8 cellular contexts compared by ENCODE assay signal in the genomic region with DNA sequence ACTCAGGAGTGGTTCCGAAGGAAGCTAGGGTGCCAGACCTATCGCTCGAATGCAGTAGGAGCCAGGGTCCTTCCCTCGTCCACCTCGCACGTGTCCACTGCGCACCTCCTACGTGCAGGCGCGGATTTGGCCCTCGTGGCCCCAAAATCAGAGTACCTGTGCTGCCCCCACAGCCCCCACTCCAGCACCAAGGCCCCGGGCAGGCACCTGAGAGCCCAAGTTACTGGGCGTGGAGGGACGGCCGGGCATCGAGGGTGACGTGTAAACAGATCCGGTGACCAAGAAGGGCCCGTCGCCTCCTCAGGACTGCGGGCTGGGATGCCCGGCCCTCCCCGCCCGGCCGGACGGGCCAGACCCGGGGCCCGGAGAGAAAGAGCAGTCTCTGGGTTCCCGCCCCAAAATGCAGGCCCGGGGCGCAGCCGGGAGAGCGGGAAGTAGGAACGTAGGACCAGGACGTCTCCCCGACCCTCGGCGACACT. TPM values are rescaled to one million over a fixed set of nuclear protein-coding genes. Genes with fewer than 3 reads are reported as not detected.
DNase-seq lines count a peak whose midpoint lies in the region; ATAC-seq and TF ChIP-seq lines count a peak whose summit lies in the region.

No MANE protein-coding gene starts in this region.

- H4K8ac ChIP-seq in neuronal stem cell (ENCODE audit: low read depth, low read length): peak overlapping the region; percentile 65

- peak overlapping the region; percentile 95 for H3K18ac ChIP-seq in neuronal stem cell (ENCODE audit: low read length)

- peak overlapping the region; percentile 89 for H3K14ac ChIP-seq in neuronal stem cell (ENCODE audit: low read length)

- H3K27ac ChIP-seq in SJCRH30 (no peak overlapping the region; the same call in 1 of the 2 replicates), esophagus muscularis mucosa (replicated peaks in 1 of 4) (peak overlapping the region; percentile 90 to 96 (median 94)), neuronal stem cell (replicated peaks; ENCODE audit: low read length) (no peak overlapping the region)

- H3K23ac ChIP-seq in neuronal stem cell (ENCODE audit: low read depth, low read length, poor library complexity): peak overlapping the region; percentile 98

- TF ChIP-seq POLR2A in esophagus muscularis mucosa (IDR thresholded peaks at IDR 0.05; ENCODE audit: low read depth): no peak

- H4K91ac ChIP-seq in neuronal stem cell (ENCODE audit: low read depth, low read length, poor library complexity): no peak overlapping the region

- H2BK5ac ChIP-seq in neuronal stem cell (ENCODE audit: low read length): peak overlapping the region; percentile 82

- POLR2A ChIA-PET in AG04449 (lab: Yijun Ruan, JAX): no interaction called here

- H3K4ac ChIP-seq in neuronal stem cell (ENCODE audit: low read length): no peak overlapping the region

- peak overlapping the region; percentile 97 for H2AFZ ChIP-seq in neuronal stem cell (ENCODE audit: low read length)

- H3K4me3 ChIP-seq in AG04449 (ENCODE audit: low read depth, low read length): peak overlapping the region; percentile 85
- peak overlapping the region; percentile 89 for H3K4me3 ChIP-seq in SJCRH30
- H3K4me3 ChIP-seq in esophagus muscularis mucosa: peak overlapping the region; percentile 80 to 100 (median 98)
- H3K4me3 ChIP-seq in neuronal stem cell (ENCODE audit: low read length in 2 of 2): peak overlapping the region; percentile 93 to 94

- no peak overlapping the region for H2BK12ac ChIP-seq in neuronal stem cell (ENCODE audit: low read length)

- peak overlapping the region; percentile 84 for H2AK5ac ChIP-seq in neuronal stem cell (ENCODE audit: low read depth, low read length)

- H3K79me1 ChIP-seq in neuronal stem cell (ENCODE audit: low read depth, low read length): peaks cover 12% of the 10 kb centered on the region

- TF ChIP-seq CTCF in AG04449 (IDR thresholded peaks at IDR 0.05; ENCODE audit: insufficient read depth, low read length, missing control alignments) (no peak), esophagus muscularis mucosa (IDR thresholded peaks at IDR 0.05) (no peak)

- peak overlapping the region; percentile 17 for H2BK15ac ChIP-seq in neuronal stem cell (ENCODE audit: low read length)

- H3K9me3 ChIP-seq in SJCRH30 (replicated peaks) (no peaks in the 10 kb centered on the region), esophagus muscularis mucosa (no peaks in the 10 kb centered on the region), neuronal stem cell (replicated peaks in 1 of 2; ENCODE audit: control insufficient read depth in 2 of 2, insufficient read depth in 1 of 2, low read depth in 1 of 2, low read length in 2 of 2) (no peaks in the 10 kb centered on the region)

- intact Hi-C loops in esophagus muscularis mucosa (cut with DNase I): loop anchor here (2.0 kb wide), 1 partner anchor 105 kb away; the partner anchor contains the start of gene UBTF

- H3K27me3 ChIP-seq in SJCRH30: no peaks in the 10 kb centered on the region
- no peaks in the 10 kb centered on the region for H3K27me3 ChIP-seq in esophagus muscularis mucosa
- H3K27me3 ChIP-seq in neuronal stem cell (ENCODE audit: control insufficient read depth in 3 of 3, insufficient read depth in 3 of 3, low read depth in 1 of 3, low read length in 3 of 3): peaks cover 0 to 12% (median 2%) of the 10 kb centered on the region in 3 experiments

- DNase-seq in AG04449 (ENCODE audit: low read depth, low spot score) (no peak), SJCRH30 (peak in 1 of 2 experiments; percentile 34), esophagus muscularis mucosa (ENCODE audit: extremely low spot score) (no peak), neuronal stem cell (ENCODE audit: low spot score) (no peak), T1000 (lab: John Stamatoyannopoulos, UW) (no peak)

- peak overlapping the region; percentile 97 for H3K9ac ChIP-seq in neuronal stem cell (ENCODE audit: low read depth, low read length, poor library complexity)

- WGBS in esophagus muscularis mucosa: no CpG with 5 or more reads among the region's 38 CpGs
- no CpG with 5 or more reads among the region's 38 CpGs for WGBS in neuronal stem cell (ENCODE audit: extremely low coverage in 2 of 2, insufficient read length in 2 of 2, insufficient replicate concordance in 1 of 2), 2 donors

- H2BK120ac ChIP-seq in neuronal stem cell (ENCODE audit: low read depth, low read length): no peak overlapping the region

- peak overlapping the region; percentile 96 for H3K4me2 ChIP-seq in neuronal stem cell (ENCODE audit: insufficient read depth, low read length, poor library complexity, severe bottlenecking)

- H3K4me1 ChIP-seq in SJCRH30 (no peaks in the 10 kb centered on the region), esophagus muscularis mucosa (peaks cover 27 to 42% (median 41%) of the 10 kb centered on the region in 4 donors), neuronal stem cell (ENCODE audit: control insufficient read depth in 2 of 2, insufficient read depth in 1 of 2, low read depth in 1 of 2, low read length in 2 of 2) (peaks cover 4 to 8% of the 10 kb centered on the region in 2 donors)

- TF ChIP-seq EP300 in esophagus muscularis mucosa (IDR thresholded peaks at IDR 0.05): no peak

- H3K36me3 ChIP-seq in SJCRH30 (peaks cover 17% of the 10 kb centered on the region; the same call in 1 of the 2 replicates), esophagus muscularis mucosa (peaks cover 24 to 39% (median 35%) of the 10 kb centered on the region in 4 donors), neuronal stem cell (replicated peaks in 1 of 2; ENCODE audit: control insufficient read depth in 2 of 2, insufficient read depth in 2 of 2, low read length in 2 of 2) (peaks cover 10 to 34% of the 10 kb centered on the region in 2 donors)

- ATAC-seq in GM21526 (IDR thresholded peaks at IDR 0.05; ENCODE audit: low FRiP score, unreplicated experiment): peak; percentile 7
- no peak for ATAC-seq in HG02678 (IDR thresholded peaks at IDR 0.05; ENCODE audit: unreplicated experiment)
- no peak for ATAC-seq in GM18520 (IDR thresholded peaks at IDR 0.05; ENCODE audit: unreplicated experiment)

- CTCF ChIA-PET in AG04449 (lab: Yijun Ruan, JAX): interaction anchor here (0.7 to 2.7 kb wide), 4 partner anchors 114 to 446 kb away, joined by 3 to 12 read pairs (median 4); no protein-coding TSS in a partner anchor

RNA-seq across cellular contexts. Expression of gene SLC25A39, which starts 0.5 kb away (rescaled TPM):
- total RNA-seq in SJCRH30 (2014; rRNA removed; shearing (Covaris generic)): 86.9 and 87.2 TPM in 2 replicates
- 10 to 100 TPM; 41.1 to 69.0 (median 56.8) TPM for total RNA-seq in esophagus muscularis mucosa
- 84.8 TPM for polyA plus RNA-seq in neuronal stem cell (2013, experiment 1 of 2)
- polyA plus RNA-seq in neuronal stem cell (2013, experiment 2 of 2): 84.0 TPM

RNA-seq across cellular contexts. Expression of gene RUNDC3A, which starts 15.7 kb away (rescaled TPM):
- total RNA-seq in SJCRH30 (2014; rRNA removed; shearing (Covaris generic)): 0.14 TPM in 1 of 2 replicates, not detected in the other
- 1 to 10 TPM in 3 of 4 donors, under 1 TPM in 1; 0.42 to 2.8 (median 1.7) TPM for total RNA-seq in esophagus muscularis mucosa
- 0.25 TPM for polyA plus RNA-seq in neuronal stem cell (2013, experiment 1 of 2)
- polyA plus RNA-seq in neuronal stem cell (2013, experiment 2 of 2): 0.19 TPM

RNA-seq across cellular contexts. Expression of gene GRN, which starts 21.0 kb away (rescaled TPM):
- total RNA-seq in SJCRH30 (2014; rRNA removed; shearing (Covaris generic)): 74.4 and 77.2 TPM in 2 replicates
- 100 to 1,000 TPM; 169 to 313 (median 260) TPM for total RNA-seq in esophagus muscularis mucosa
- 54.1 TPM for polyA plus RNA-seq in neuronal stem cell (2013, experiment 1 of 2)
- 53.7 TPM for polyA plus RNA-seq in neuronal stem cell (2013, experiment 2 of 2)

RNA-seq across cellular contexts. Expression of gene FAM171A2, which starts 39.5 kb away (rescaled TPM):
- total RNA-seq in SJCRH30 (2014; rRNA removed; shearing (Covaris generic)): 11.8 and 13.7 TPM in 2 replicates
- total RNA-seq in esophagus muscularis mucosa: 1 to 10 TPM in 2 of 4 donors, under 1 TPM in 2; 0.42 to 2.0 (median 1.2) TPM
- polyA plus RNA-seq in neuronal stem cell (2013, experiment 1 of 2): 34.5 TPM
- 33.1 TPM for polyA plus RNA-seq in neuronal stem cell (2013, experiment 2 of 2)

RNA-seq across cellular contexts. Expression of gene SLC4A1, which starts 56.2 kb away (rescaled TPM):
- 0.04 TPM in 1 of 2 replicates, not detected in the other for total RNA-seq in SJCRH30 (2014; rRNA removed; shearing (Covaris generic))
- total RNA-seq in esophagus muscularis mucosa: 1 to 10 TPM in 1 of 4 donors, under 1 TPM in 2, not detected in 1; 0.11 to 2.0 (median 0.19) TPM
- polyA plus RNA-seq in neuronal stem cell (2013, experiment 1 of 2): 0.03 TPM
- polyA plus RNA-seq in neuronal stem cell (2013, experiment 2 of 2): not detected

Comparison
In these comparisons a context has a peak if more than half of its experiments do, and no peak if none do; other contexts are left out.
1. H3K27ac ChIP-seq: peak in esophagus muscularis mucosa (4 of 4); none in SJCRH30 (single experiment) and neuronal stem cell (single experiment).
2. Peak in every context shown above with its lines, with median percentiles within 50 percentile points of each other: H3K4me3 ChIP-seq.